In the genomic region with DNA sequence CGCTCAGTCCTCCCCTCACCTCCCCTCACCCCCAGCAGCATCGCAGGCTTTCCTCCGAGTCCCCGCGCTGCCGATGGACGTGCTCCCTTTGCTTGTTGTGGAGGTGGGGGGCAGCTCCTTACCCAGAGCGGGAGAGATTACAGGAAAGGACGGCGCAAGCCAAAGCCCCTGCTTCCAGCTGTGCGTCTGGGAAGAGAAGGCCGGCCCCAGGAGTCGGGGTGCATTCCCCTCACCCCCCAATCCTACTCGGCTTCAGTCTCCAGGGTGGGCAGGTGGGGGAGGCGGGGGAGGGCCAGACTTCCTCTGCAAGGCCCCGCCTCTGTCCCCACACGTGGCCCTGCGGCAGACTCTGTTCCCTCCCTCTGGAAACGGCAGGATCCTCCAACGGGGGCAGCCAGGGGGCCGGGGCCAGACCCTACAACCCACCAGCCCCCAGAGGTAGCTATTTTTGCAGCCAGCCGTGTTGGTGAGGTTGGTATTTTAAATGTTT, we compare ENCODE assay signal across 20 cellular contexts. TPM values are rescaled to one million over a fixed set of nuclear protein-coding genes. Genes with fewer than 3 reads are reported as not detected.
DNase-seq lines count a peak whose midpoint lies in the region; ATAC-seq and TF ChIP-seq lines count a peak whose summit lies in the region.
"Had no signal": no experiment of that assay in that cellular context is flagged by ENCODE, and none has a peak within 500 bp of the region (broad histone marks: within the 10 kb centered on the region; RNA-seq: fewer than 3 reads in every experiment).

No MANE protein-coding gene starts in this region.

- no TSS peak for BruUV-seq in Calu3 (replicated peaks; lab: Mats Ljungman, UMichigan)

- H3K4me1 Mint-ChIP-seq in Calu3 (ENCODE audit: low read depth, unreplicated experiment), result no peaks in the 10 kb centered on the region
- H3K4me1 Mint-ChIP-seq: CD8-positive, alpha-beta memory T cell; stimulated activated naive B cell treated with anti-CD40 and anti-IgM and Interleukin-4, amounts not matched to agents 10 μg/mL and 1 μg/mL and 100 μg/mL, for 72 hours had no signal

- CTCF ChIA-PET in Calu3 (lab: Charles Lee), result interaction anchor here (0.7 kb wide), 2 partner anchors 9 to 28 kb away, joined by 3 to 4 read pairs; no protein-coding TSS in a partner anchor

- H3K27ac Mint-ChIP-seq in Calu3 (ENCODE audit: unreplicated experiment), result no peak overlapping the region
- H3K27ac Mint-ChIP-seq: activated CD4-positive, alpha-beta T cell treated with anti-CD3 and anti-CD28 coated beads, Interleukin-2, amount 10 ng/mL, durations not matched to agents 7 days and 5 days; stimulated activated naive B cell treated with anti-CD40 and anti-IgM and Interleukin-4, amounts not matched to agents 10 μg/mL and 1 μg/mL and 100 μg/mL, for 72 hours had no signal

- ATAC-seq in RWPE2 (ENCODE audit: low read depth), result no peak; the same call in 2 of the 3 replicates
- ATAC-seq: left lung; stimulated activated naive B cell treated with anti-CD40 and anti-IgM and Interleukin-4, amounts not matched to agents 10 μg/mL and 1 μg/mL and 100 μg/mL, for 72 hours had no signal

- H3K4me2 ChIP-seq in osteoblast (ENCODE audit: insufficient read depth, low read length), result peak overlapping the region; percentile 23

- no peak overlapping the region for H3K4me3 ChIP-seq in H7 (ENCODE audit: insufficient read depth, low read depth, low read length)
- no peak overlapping the region for H3K4me3 ChIP-seq in RWPE2 (ENCODE audit: severe bottlenecking)
- no peak overlapping the region for H3K4me3 ChIP-seq in left ventricle myocardium inferior
- H3K4me3 ChIP-seq in osteoblast (ENCODE audit: insufficient read depth, low read length), result no peak overlapping the region
- H3K4me3 ChIP-seq: left lung, tibial artery had no signal

- intact Hi-C loops in left ventricle myocardium inferior (cut with micrococcal nuclease) (no loop called here), Calu3 (cut with micrococcal nuclease; ENCODE audit: unreplicated experiment) (no loop called here)

- TF ChIP-seq CTCF in RWPE2 (IDR thresholded peaks at IDR 0.05; ENCODE audit: poor library complexity, severe bottlenecking), result no peak
- no peak for TF ChIP-seq CTCF in left ventricle myocardium inferior (IDR thresholded peaks at IDR 0.05; ENCODE audit: borderline replicate concordance)
- TF ChIP-seq CTCF in osteoblast (IDR thresholded peaks at IDR 0.05; ENCODE audit: extremely low read depth, low read depth, low read length), result no peak
- TF ChIP-seq CTCF in GM13977 (IDR thresholded peaks at IDR 0.05; ENCODE audit: extremely low read depth, insufficient read depth, missing control alignments), result no peak
- TF ChIP-seq CTCF in Calu3 (IDR thresholded peaks at IDR 0.05; ENCODE audit: unreplicated experiment), result no peak

- H3K9me3 Mint-ChIP-seq in Calu3 (ENCODE audit: low read depth, unreplicated experiment), result no peaks in the 10 kb centered on the region
- H3K9me3 Mint-ChIP-seq: activated CD4-positive, alpha-beta T cell treated with anti-CD3 and anti-CD28 coated beads, Interleukin-2, amount 10 ng/mL, durations not matched to agents 7 days and 5 days; CD8-positive, alpha-beta memory T cell had no signal

- peaks cover 7% of the 10 kb centered on the region for H3K4me1 ChIP-seq in RWPE2 (ENCODE audit: insufficient read depth, poor library complexity, severe bottlenecking)
- no peaks in the 10 kb centered on the region for H3K4me1 ChIP-seq in left ventricle myocardium inferior
- H3K4me1 ChIP-seq in osteoblast (ENCODE audit: insufficient read depth, low read length), result no peaks in the 10 kb centered on the region
- H3K4me1 ChIP-seq: tibial artery had no signal

- in situ Hi-C loops in GM13977 (cut with MboI; ENCODE audit: low pct_unique_long_range_greater_than_20kb, low sequenced_read_pairs, unreplicated experiment), result no loop called here

- H3K79me2 ChIP-seq in osteoblast (ENCODE audit: insufficient read depth, low read length), result no peaks in the 10 kb centered on the region

- H3K27ac ChIP-seq in RWPE2 (ENCODE audit: poor library complexity, severe bottlenecking) (no peak overlapping the region), left ventricle myocardium inferior (replicated peaks) (no peak overlapping the region), osteoblast (ENCODE audit: low read depth, low read length) (no peak overlapping the region)
- H3K27ac ChIP-seq: left lung, tibial artery had no signal

- H3K9me3 ChIP-seq in RWPE2 (ENCODE audit: severe bottlenecking), result no peaks in the 10 kb centered on the region
- peaks cover 4% of the 10 kb centered on the region for H3K9me3 ChIP-seq in left ventricle myocardium inferior (replicated peaks)
- no peaks in the 10 kb centered on the region for H3K9me3 ChIP-seq in osteoblast (ENCODE audit: low read depth, low read length)
- H3K9me3 ChIP-seq: left lung had no signal

- H3K27me3 ChIP-seq in H7 (ENCODE audit: control insufficient read depth, insufficient read depth, low read length) (no peaks in the 10 kb centered on the region), RWPE2 (ENCODE audit: insufficient read depth, poor library complexity, severe bottlenecking) (no peaks in the 10 kb centered on the region), left ventricle myocardium inferior (ENCODE audit: low read depth) (peaks cover 76% of the 10 kb centered on the region), osteoblast (ENCODE audit: insufficient read depth, low read length) (peaks cover 5% of the 10 kb centered on the region)

- no peaks in the 10 kb centered on the region for H4K20me1 ChIP-seq in osteoblast (ENCODE audit: insufficient read depth, low read length)

- peak; percentile 83 for DNase-seq in H7
- DNase-seq in RWPE2 (ENCODE audit: low spot score), result peak; percentile 82
- peak; percentile 3 for DNase-seq in left ventricle myocardium inferior
- DNase-seq in osteoblast (ENCODE audit: insufficient read length, low spot score, missing footprints), result no peak
- no peak for DNase-seq in GM13977 (ENCODE audit: low spot score)
- DNase-seq in Calu3, result no peak
- no peak for DNase-seq in COLO668 (lab: John Stamatoyannopoulos, UW; ENCODE audit: unreplicated experiment)
- no peak for DNase-seq in NOMO-1 treated with DMSO at 0.1 percent for 48 hours (lab: John Stamatoyannopoulos, UW; ENCODE audit: unreplicated experiment)
- DNase-seq: activated CD4-positive, alpha-beta T cell treated with anti-CD3 and anti-CD28 coated beads, Interleukin-2, amount 10 ng/mL, durations not matched to agents 7 days and 5 days; activated gamma-delta T cell; amygdala; CD8-positive, alpha-beta memory T cell; effector CD4-positive, alpha-beta T cell; NCI-H1694; NCI-H774; nucleus accumbens; stimulated activated naive B cell treated with anti-CD40 and anti-IgM and Interleukin-4, amounts not matched to agents 10 μg/mL and 1 μg/mL and 100 μg/mL, for 72 hours; SW 1271; tibial artery had no signal

- peaks cover 59% of the 10 kb centered on the region for H3K27me3 Mint-ChIP-seq in Calu3 (ENCODE audit: unreplicated experiment)

- peak overlapping the region; percentile 65 for H2AFZ ChIP-seq in osteoblast (ENCODE audit: low read length)

- no peak overlapping the region for H3K4me3 Mint-ChIP-seq in Calu3 (ENCODE audit: low read depth, unreplicated experiment)
- H3K4me3 Mint-ChIP-seq: activated CD4-positive, alpha-beta T cell treated with anti-CD3 and anti-CD28 coated beads, Interleukin-2, amount 10 ng/mL, durations not matched to agents 7 days and 5 days; CD8-positive, alpha-beta memory T cell; stimulated activated naive B cell treated with anti-CD40 and anti-IgM and Interleukin-4, amounts not matched to agents 10 μg/mL and 1 μg/mL and 100 μg/mL, for 72 hours had no signal

- H3K36me3 ChIP-seq in H7 (replicated peaks; ENCODE audit: control insufficient read depth, insufficient read depth, low read length) (no peaks in the 10 kb centered on the region), RWPE2 (ENCODE audit: low read depth) (no peaks in the 10 kb centered on the region), left ventricle myocardium inferior (no peaks in the 10 kb centered on the region), osteoblast (ENCODE audit: insufficient read depth, low read length) (no peaks in the 10 kb centered on the region)
- H3K36me3 ChIP-seq: left lung, tibial artery had no signal

- no peaks in the 10 kb centered on the region for H3K36me3 Mint-ChIP-seq in Calu3 (ENCODE audit: insufficient read depth, unreplicated experiment)
- H3K36me3 Mint-ChIP-seq: CD8-positive, alpha-beta memory T cell had no signal

RNA-seq across cellular contexts. Expression of a gene that starts 43.6 kb away (rescaled TPM):
- 0.30 and 1.1 TPM in 2 replicates for total RNA-seq in H7 (2014; rRNA removed; shearing (Covaris generic))
- total RNA-seq in left ventricle myocardium inferior (not detected), osteoblast (not detected in 2 replicates), Calu3 (2022) (not detected in 2 replicates)
- total RNA-seq: CD8-positive, alpha-beta memory T cell had no signal

RNA-seq across cellular contexts. Expression of a gene that starts 44.0 kb away (rescaled TPM):
- 28.3 and 28.5 TPM in 2 replicates for total RNA-seq in H7 (2014; rRNA removed; shearing (Covaris generic))
- total RNA-seq in left ventricle myocardium inferior, result 9.8 TPM
- 14.1 and 15.2 TPM in 2 replicates for total RNA-seq in osteoblast
- 28.9 and 31.8 TPM in 2 replicates for total RNA-seq in Calu3 (2022)

RNA-seq across cellular contexts. Expression of a gene that starts 52.4 kb away (rescaled TPM):
- 50.1 and 57.1 TPM in 2 replicates for total RNA-seq in H7 (2014; rRNA removed; shearing (Covaris generic))
- total RNA-seq in left ventricle myocardium inferior (19.2 TPM), osteoblast (32.4 and 39.1 TPM in 2 replicates), Calu3 (2022) (80.1 and 98.2 TPM in 2 replicates)

Comparison
In these comparisons a context has a peak if more than half of its experiments do, and no peak if none do; other contexts are left out.
1. DNase-seq: peak in H7 (single experiment), RWPE2 (single experiment) and left ventricle myocardium inferior (single experiment); none in osteoblast (single experiment), GM13977 (single experiment), Calu3 (single experiment), COLO668 (single experiment) and NOMO-1 treated with DMSO at 0.1 percent for 48 hours (single experiment).